ENCODE assay signal across 8 cellular contexts in the genomic region with DNA sequence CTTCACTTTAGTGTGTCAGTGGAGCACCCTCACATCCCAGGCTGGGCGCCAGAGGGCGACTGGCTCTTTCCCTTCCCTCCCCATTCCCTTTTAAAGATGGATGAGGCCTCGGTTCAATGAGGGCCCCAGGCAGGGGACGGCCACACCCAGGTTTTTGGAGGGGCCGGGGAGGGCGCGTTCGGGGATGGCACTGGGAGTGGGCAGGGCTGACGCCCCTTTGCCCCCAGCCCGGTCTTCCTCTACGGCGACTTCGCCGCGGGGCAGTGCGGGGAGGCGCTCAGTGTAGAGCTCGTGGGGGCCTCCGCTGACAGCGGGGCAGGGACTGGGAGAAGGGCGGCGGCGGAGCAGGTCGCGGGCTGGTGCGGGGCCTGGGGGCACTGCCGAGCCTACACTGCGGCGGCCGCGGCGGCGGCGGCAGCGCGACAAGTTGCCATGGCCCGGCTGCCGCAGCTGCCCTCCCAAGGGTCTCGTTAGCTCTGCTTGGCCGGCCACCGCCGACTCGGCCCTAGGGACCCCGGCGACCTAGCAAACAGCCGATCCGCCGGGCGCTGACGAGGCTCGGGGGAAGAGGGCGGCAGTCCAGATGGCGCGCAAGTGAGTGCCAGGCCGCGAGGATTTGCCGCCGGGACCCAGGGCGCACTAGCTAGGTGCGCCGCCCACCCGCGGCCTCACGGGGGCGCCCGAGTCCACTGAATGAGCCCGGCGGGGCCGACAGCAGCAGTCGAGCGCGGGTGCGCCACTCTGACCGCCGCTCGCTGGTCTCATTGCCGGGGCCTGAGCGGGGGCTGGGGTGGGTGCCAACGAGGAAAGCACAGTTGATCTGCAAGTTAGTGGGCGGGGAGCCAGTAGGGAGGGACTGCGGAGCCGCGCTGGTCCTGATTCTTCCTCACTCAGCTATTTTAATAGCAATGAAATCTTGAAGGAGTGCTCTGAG.
DNase-seq lines count a peak whose midpoint lies in the region; ATAC-seq and TF ChIP-seq lines count a peak whose summit lies in the region.

No MANE protein-coding gene starts in this region.

- no peaks in the 10 kb centered on the region for H3K36me3 ChIP-seq in kidney epithelial cell (ENCODE audit: control insufficient read depth, insufficient read depth, low read length)

- peak overlapping the region; percentile 56 for H3K4me3 ChIP-seq in kidney epithelial cell (ENCODE audit: low read depth, low read length)

- H3K27me3 ChIP-seq in kidney epithelial cell (ENCODE audit: control insufficient read depth, insufficient read depth, low read length): no peaks in the 10 kb centered on the region

- peak; percentile 94 for DNase-seq in AG08396 (ENCODE audit: low spot score)
- peak; percentile 71 for DNase-seq in NCI-H226
- DNase-seq in activated CD4-positive, CD25-positive, alpha-beta regulatory T cell treated with anti-CD3 and anti-CD28 coated beads, Interleukin-2, amount 50 U/mL, for 72 hours: peak; percentile 90
- peak; percentile 29 to 48 for DNase-seq in cerebellar nuclear complex (lab: John Stamatoyannopoulos, UW)
- DNase-seq in kidney epithelial cell (ENCODE audit: low read depth): peak; percentile 19
- DNase-seq in stimulated activated CD4-positive, alpha-beta T cell treated with anti-CD3 and anti-CD28 coated beads, Interleukin-12 subunit alpha, Interleukin-12 subunit beta, amount 100 ng/mL, for 48 hours (ENCODE audit: low read depth in 2 of 3, low spot score in 1 of 3): peak; percentile 69 to 88 (median 79)

- TF ChIP-seq CTCF in kidney epithelial cell (IDR thresholded peaks at IDR 0.05; ENCODE audit: insufficient read depth, low read length, poor library complexity, severe bottlenecking): peak; percentile 82

- ATAC-seq in GM18870 (IDR thresholded peaks at IDR 0.05; ENCODE audit: unreplicated experiment): peak; percentile 61
- peak; percentile 89 for ATAC-seq in HG03135 (IDR thresholded peaks at IDR 0.05; ENCODE audit: unreplicated experiment)

Comparison
In these comparisons a context has a peak if more than half of its experiments do, and no peak if none do; other contexts are left out.
1. Peak in every context shown above with its lines: DNase-seq, ATAC-seq and H3K4me3 ChIP-seq.
2. DNase-seq: peak in every context shown above with its lines; median percentile 94 in AG08396; 90 in activated CD4-positive, CD25-positive, alpha-beta regulatory T cell treated with anti-CD3 and anti-CD28 coated beads, Interleukin-2, amount 50 U/mL, for 72 hours; 79 in stimulated activated CD4-positive, alpha-beta T cell treated with anti-CD3 and anti-CD28 coated beads, Interleukin-12 subunit alpha, Interleukin-12 subunit beta, amount 100 ng/mL, for 48 hours; 71 in NCI-H226; 38 in cerebellar nuclear complex; 19 in kidney epithelial cell.